In genomic region chr13:44337581-44337980, GRCh38 we compare ENCODE assay signal across 29 cellular contexts. TPM values are rescaled to one million over a fixed set of nuclear protein-coding genes. Genes with fewer than 3 reads are reported as not detected.
"Had no signal": no experiment of that assay in that cellular context is flagged by ENCODE, and none has a peak within 500 bp of the region (broad histone marks: within the 10 kb centered on the region; RNA-seq: fewer than 3 reads in every experiment).

No MANE protein-coding gene starts in this region.

- H3K36me3 ChIP-seq: brain microvascular endothelial cell, gastrocnemius medialis, left lung, lower lobe of right lung, neural progenitor cell, upper lobe of left lung had no signal

- H3K27ac ChIP-seq: brain microvascular endothelial cell, coronary artery, dorsolateral prefrontal cortex, gastrocnemius medialis, left lung, lower lobe of right lung, neural progenitor cell, parathyroid adenoma, upper lobe of left lung, VCaP had no signal

- H3K9me3 Mint-ChIP-seq: activated CD4-positive, alpha-beta memory T cell treated with anti-CD3 and anti-CD28 coated beads for 36 hours; effector memory CD8-positive, alpha-beta T cell had no signal

- H3K4me3 Mint-ChIP-seq: activated CD4-positive, alpha-beta memory T cell treated with anti-CD3 and anti-CD28 coated beads for 36 hours; activated naive CD8-positive, alpha-beta T cell; effector memory CD8-positive, alpha-beta T cell; natural killer cell; neural progenitor cell; T-helper 1 cell treated with Interleukin-12 subunit alpha and Interleukin-12 subunit beta and Interleukin-4 antibody, amounts not matched to agents 30 μg/mL and 1 μg/mL, for 36 hours had no signal

- H3K9me3 ChIP-seq: gastrocnemius medialis, left lung, lower lobe of right lung, upper lobe of left lung had no signal

- DNase-seq: activated CD4-positive, alpha-beta memory T cell treated with anti-CD3 and anti-CD28 coated beads for 36 hours; activated CD4-positive, alpha-beta T cell treated with anti-CD3 and anti-CD28 coated beads for 48 hours; activated CD8-positive, alpha-beta memory T cell treated with anti-CD3 and anti-CD28 coated beads, Interleukin-2, amount 50 U/mL, for 4 hours; activated T-cell treated with anti-CD3 and anti-CD28 coated beads, Interleukin-2, amount 50 U/mL, for 1 hour; brain microvascular endothelial cell; dorsolateral prefrontal cortex; effector memory CD8-positive, alpha-beta T cell; erythroblast; gastrocnemius medialis; glutamatergic neuron; left lung; lower lobe of right lung; mesendoderm; natural killer cell; occipital lobe; right cardiac atrium; stimulated activated CD4-positive, alpha-beta T cell treated with anti-CD3 and anti-CD28 coated beads, Interleukin-15, amount 100 ng/mL, for 24 hours; stimulated activated CD4-positive, alpha-beta T cell treated with anti-CD3 and anti-CD28 coated beads, Interleukin-2, amount 100 ng/mL, for 24 hours; stimulated activated naive CD4-positive, alpha-beta T cell treated with Interleukin-2 at 50 U/mL for 16 hours; substantia nigra; T-helper 9 cell; upper lobe of left lung had no signal

- ATAC-seq: effector memory CD8-positive, alpha-beta T cell; gastrocnemius medialis; left lung; natural killer cell; right cardiac atrium had no signal

- H3K27ac Mint-ChIP-seq: activated CD4-positive, alpha-beta memory T cell treated with anti-CD3 and anti-CD28 coated beads for 36 hours; activated naive CD8-positive, alpha-beta T cell; activated T-helper 2 cell treated with anti-CD3 and anti-CD28 coated beads, Interferon-gamma antibody, Interleukin-2, Interleukin-4, amounts not matched to agents 10 μg/mL and 5 μg/mL and 100 μg/mL, durations not matched to agents 14 hours and 24 hours and 36 hours; effector memory CD8-positive, alpha-beta T cell; natural killer cell; neural progenitor cell; T-helper 1 cell treated with Interleukin-12 subunit alpha and Interleukin-12 subunit beta and Interleukin-4 antibody, amounts not matched to agents 30 μg/mL and 1 μg/mL, for 36 hours had no signal

- H3K4me1 ChIP-seq: gastrocnemius medialis, left lung, lower lobe of right lung, parathyroid adenoma had no signal

- H3K4me3 ChIP-seq: coronary artery, dorsolateral prefrontal cortex, gastrocnemius medialis, left lung, lower lobe of right lung, neural progenitor cell, upper lobe of left lung had no signal

- H3K36me3 Mint-ChIP-seq: activated CD4-positive, alpha-beta memory T cell treated with anti-CD3 and anti-CD28 coated beads for 36 hours; activated naive CD8-positive, alpha-beta T cell; natural killer cell; neural progenitor cell had no signal

- H2AFZ ChIP-seq: neural progenitor cell, parathyroid adenoma had no signal

- H3K27me3 ChIP-seq: brain microvascular endothelial cell, dorsolateral prefrontal cortex, gastrocnemius medialis, left lung, neural progenitor cell, upper lobe of left lung had no signal

- H3K4me2 ChIP-seq: neural progenitor cell had no signal

- H3K27me3 Mint-ChIP-seq: activated CD4-positive, alpha-beta memory T cell treated with anti-CD3 and anti-CD28 coated beads for 36 hours; activated naive CD8-positive, alpha-beta T cell had no signal

- H3K9ac ChIP-seq: neural progenitor cell, parathyroid adenoma had no signal

RNA-seq across cellular contexts. Expression of gene SERP2, which starts 36.0 kb away (rescaled TPM):
- total RNA-seq: activated CD4-positive, alpha-beta memory T cell treated with anti-CD3 and anti-CD28 coated beads for 36 hours had no signal
